18 cellular contexts compared by ENCODE assay signal in the genomic region with DNA sequence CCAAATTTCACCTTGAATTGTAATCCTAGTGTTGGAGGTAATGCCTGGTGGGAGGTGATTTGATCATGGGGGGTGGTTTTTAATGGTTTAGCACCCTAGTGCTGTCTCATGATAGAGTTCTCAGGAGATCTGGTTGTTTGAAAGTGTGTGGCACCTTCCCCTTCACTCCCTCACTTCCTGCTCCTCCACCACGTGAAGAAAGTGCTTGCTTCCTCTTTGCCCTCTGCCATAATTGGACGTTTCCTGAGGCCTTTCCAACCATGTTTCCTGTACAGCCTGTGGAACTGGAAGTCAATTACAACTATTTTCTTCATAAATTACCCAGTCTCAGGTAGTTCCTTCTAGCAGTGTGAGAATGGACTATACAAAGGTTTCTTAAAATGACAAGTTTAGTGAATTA.
DNase-seq lines count a peak whose midpoint lies in the region; ATAC-seq, FAIRE-seq and TF ChIP-seq lines count a peak whose summit lies in the region.
"Had no signal": no experiment of that assay in that cellular context is flagged by ENCODE, and none has a peak within 500 bp of the region (broad histone marks: within the 10 kb centered on the region; RNA-seq: fewer than 3 reads in every experiment).

No MANE protein-coding gene starts in this region.

- H3K9ac ChIP-seq in HepG2 (ENCODE audit: insufficient read depth, low read depth, low read length) = no peak overlapping the region

- H3K27ac ChIP-seq in DOHH2 (ENCODE audit: low read depth, low read length) = no peak overlapping the region
- H3K27ac ChIP-seq in HepG2 (ENCODE audit: extremely low read length, insufficient read depth, low read length) = no peak overlapping the region
- H3K27ac ChIP-seq: C4-2B, RWPE1, SJSA1 had no signal

- H3K9me3 Mint-ChIP-seq in activated B cell treated with CpG ODN at 0.5 μM for 24 hours (peaks cover 3% of the 10 kb centered on the region), nephron progenitor cell (no peaks in the 10 kb centered on the region)

- CTCF ChIA-PET in activated B cell treated with CpG ODN at 0.5 μM for 24 hours (lab: Charles Lee) = no interaction called here
- CTCF ChIA-PET in HepG2 (lab: Yijun Ruan, JAX; ENCODE audit: low intra/inter-chr PET ratio, low total read pairs) = no interaction called here

- H3K4me2 ChIP-seq in DOHH2 (ENCODE audit: low read length) = peak overlapping the region; percentile 48
- no peak overlapping the region for H3K4me2 ChIP-seq in HepG2 (ENCODE audit: low read depth, low read length)

- H3K27me3 ChIP-seq in DOHH2 (ENCODE audit: control insufficient read depth, low read length) = no peaks in the 10 kb centered on the region
- no peaks in the 10 kb centered on the region for H3K27me3 ChIP-seq in HepG2 (ENCODE audit: control insufficient read depth in 1 of 2, insufficient read depth in 2 of 2, low read length in 2 of 2)
- H3K27me3 ChIP-seq: SJSA1 had no signal

- no peak for ATAC-seq in activated B cell treated with CpG ODN at 0.5 μM for 24 hours (ENCODE audit: low read depth)
- ATAC-seq in HepG2 = no peak
- ATAC-seq in HG02763 (IDR thresholded peaks at IDR 0.05; ENCODE audit: unreplicated experiment) = no peak
- no peak for ATAC-seq in HG02870 (IDR thresholded peaks at IDR 0.05; ENCODE audit: unreplicated experiment)

- no peaks in the 10 kb centered on the region for H3K36me3 ChIP-seq in DOHH2 (ENCODE audit: control insufficient read depth, low read length)
- H3K36me3 ChIP-seq in HepG2 (replicated peaks in 1 of 2; ENCODE audit: control insufficient read depth in 1 of 2, insufficient read depth in 2 of 2, low read length in 2 of 2) = no peaks in the 10 kb centered on the region
- H3K36me3 ChIP-seq: SJSA1 had no signal

- intact Hi-C loops in activated B cell treated with CpG ODN at 0.5 μM for 24 hours (cut with micrococcal nuclease) (no loop called here), HepG2 (cut with micrococcal nuclease; ENCODE audit: unreplicated experiment) (no loop called here)

- no peaks in the 10 kb centered on the region for H3F3A ChIP-seq in DOHH2 (ENCODE audit: control insufficient read depth, insufficient read depth)

- H3K27me3 Mint-ChIP-seq in activated B cell treated with CpG ODN at 0.5 μM for 24 hours = no peaks in the 10 kb centered on the region
- H3K27me3 Mint-ChIP-seq in nephron progenitor cell (ENCODE audit: low read depth, poor library complexity) = no peaks in the 10 kb centered on the region

- H3K79me2 ChIP-seq in DOHH2 (ENCODE audit: control insufficient read depth, low read length) = no peaks in the 10 kb centered on the region
- H3K79me2 ChIP-seq in HepG2 (ENCODE audit: insufficient read depth, low read length) = no peaks in the 10 kb centered on the region

- DNase-seq in Jurkat, Clone E6-1 (ENCODE audit: low read depth, low spot score) = peak; percentile 9
- DNase-seq in NOMO-1 treated with DMSO at 0.1 percent for 48 hours (lab: John Stamatoyannopoulos, UW; ENCODE audit: unreplicated experiment) = peak; percentile 69
- no peak for DNase-seq in activated B cell treated with CpG ODN at 0.5 μM for 24 hours
- no peak for DNase-seq in HepG2 (ENCODE audit: low spot score)
- DNase-seq in nephron progenitor cell = no peak
- DNase-seq: DMS153, Karpas-422, NCI-H1092, NCI-H446, NCI-H748 treated with DMSO at 0.1 percent for 48 hours, T-helper 9 cell had no signal

- TF ChIP-seq CTCF in DOHH2 (IDR thresholded peaks at IDR 0.05; ENCODE audit: low read depth, low read length, poor library complexity, severe bottlenecking) = no peak
- no peak for TF ChIP-seq CTCF in activated B cell treated with CpG ODN at 0.5 μM for 24 hours (IDR thresholded peaks at IDR 0.05)
- no peak for TF ChIP-seq CTCF in HepG2 (CRISPR knock-in tag; IDR thresholded peaks at IDR 0.05)
- TF ChIP-seq CTCF in nephron progenitor cell (IDR thresholded peaks at IDR 0.05) = no peak

- POLR2A ChIA-PET in activated B cell treated with CpG ODN at 0.5 μM for 24 hours (lab: Charles Lee) (no interaction called here), HepG2 (lab: Yijun Ruan, JAX) (no interaction called here)

- H3K27ac Mint-ChIP-seq in activated B cell treated with CpG ODN at 0.5 μM for 24 hours (peak overlapping the region; percentile 24), nephron progenitor cell (no peak overlapping the region)

- BruUV-seq in HepG2 (replicated peaks; lab: Mats Ljungman, UMichigan) = no TSS peak

- in situ Hi-C loops in HepG2 (cut with HindIII; ENCODE audit: extremely low pct_ligation_motif_present, low pct_unique_long_range_greater_than_20kb) = no loop called here

- H2AFZ ChIP-seq in HepG2 (ENCODE audit: low read length) = no peak overlapping the region

- H3K4me1 Mint-ChIP-seq in activated B cell treated with CpG ODN at 0.5 μM for 24 hours (peaks cover 9% of the 10 kb centered on the region), nephron progenitor cell (no peaks in the 10 kb centered on the region)

- H3K36me3 Mint-ChIP-seq in activated B cell treated with CpG ODN at 0.5 μM for 24 hours (ENCODE audit: low read depth) (no peaks in the 10 kb centered on the region), nephron progenitor cell (ENCODE audit: low read depth) (no peaks in the 10 kb centered on the region)

- FAIRE-seq in HepG2 (lab: Jason Lieb, UNC) = no peak
- FAIRE-seq: GM12892 had no signal

- TF ChIP-seq EP300 in HepG2 (IDR thresholded peaks at IDR 0.05; ENCODE audit: low read depth in 2 of 2, low read length in 2 of 2) (no peak), HepG2 (CRISPR knock-in tag; IDR thresholded peaks at IDR 0.05; ENCODE audit: borderline replicate concordance) (no peak)

- H4K20me1 ChIP-seq in DOHH2 (ENCODE audit: control insufficient read depth, insufficient read depth, low read depth, low read length) (no peaks in the 10 kb centered on the region), HepG2 (ENCODE audit: insufficient read depth, low read length) (no peaks in the 10 kb centered on the region)

- H3K4me1 ChIP-seq in DOHH2 (ENCODE audit: control insufficient read depth, low read length) (peaks cover 12% of the 10 kb centered on the region), HepG2 (ENCODE audit: insufficient read depth, low read length) (no peaks in the 10 kb centered on the region)
- H3K4me1 ChIP-seq: SJSA1 had no signal

- TF ChIP-seq POLR2A in HepG2 (IDR thresholded peaks at IDR 0.05; ENCODE audit: insufficient read depth in 1 of 2, low read depth in 2 of 2, low read length in 2 of 2) = no peak

- H3K9me2 ChIP-seq in DOHH2 (replicated peaks; ENCODE audit: control insufficient read depth, low read length) = no peaks in the 10 kb centered on the region

- TF ChIP-seq RAD21 in HepG2 (CRISPR knock-in tag; IDR thresholded peaks at IDR 0.05) = no peak

- H3K4me3 ChIP-seq in DOHH2 (ENCODE audit: low read length) (peak overlapping the region; percentile 36), HepG2 (replicated peaks in 1 of 3; ENCODE audit: insufficient read depth in 1 of 3, low read depth in 2 of 3, low read length in 3 of 3) (no peak overlapping the region)
- H3K4me3 ChIP-seq in Jurkat, Clone E6-1 (ENCODE audit: low read length) = no peak overlapping the region
- H3K4me3 ChIP-seq: SJSA1 had no signal

- 0% methylated on average over 2 of the region's 2 CpGs for WGBS in HepG2 (ENCODE audit: low lambda C conversion rate)

- H3K9me3 ChIP-seq in DOHH2 (ENCODE audit: control insufficient read depth, insufficient read depth, low read length) = no peaks in the 10 kb centered on the region
- H3K9me3 ChIP-seq in HepG2 (ENCODE audit: low read length) = no peaks in the 10 kb centered on the region
- H3K9me3 ChIP-seq: SJSA1 had no signal

- H3K4me3 Mint-ChIP-seq in activated B cell treated with CpG ODN at 0.5 μM for 24 hours (no peak overlapping the region), nephron progenitor cell (no peak overlapping the region)

TF ChIP-seq in HepG2, 621 proteins besides CTCF, POLR2A, EP300 and RAD21 (continues in another document):
- no peak for TF ChIP-seq ZNF7 (CRISPR knock-in tag; IDR thresholded peaks at IDR 0.05)
- no peak for TF ChIP-seq ZNF296 (CRISPR knock-in tag; conservative IDR thresholded peaks at IDR 0.05)
- no peak for TF ChIP-seq JUNB (CRISPR knock-in tag; IDR thresholded peaks at IDR 0.05; ENCODE audit: borderline replicate concordance)
- TF ChIP-seq, protein P1, sequence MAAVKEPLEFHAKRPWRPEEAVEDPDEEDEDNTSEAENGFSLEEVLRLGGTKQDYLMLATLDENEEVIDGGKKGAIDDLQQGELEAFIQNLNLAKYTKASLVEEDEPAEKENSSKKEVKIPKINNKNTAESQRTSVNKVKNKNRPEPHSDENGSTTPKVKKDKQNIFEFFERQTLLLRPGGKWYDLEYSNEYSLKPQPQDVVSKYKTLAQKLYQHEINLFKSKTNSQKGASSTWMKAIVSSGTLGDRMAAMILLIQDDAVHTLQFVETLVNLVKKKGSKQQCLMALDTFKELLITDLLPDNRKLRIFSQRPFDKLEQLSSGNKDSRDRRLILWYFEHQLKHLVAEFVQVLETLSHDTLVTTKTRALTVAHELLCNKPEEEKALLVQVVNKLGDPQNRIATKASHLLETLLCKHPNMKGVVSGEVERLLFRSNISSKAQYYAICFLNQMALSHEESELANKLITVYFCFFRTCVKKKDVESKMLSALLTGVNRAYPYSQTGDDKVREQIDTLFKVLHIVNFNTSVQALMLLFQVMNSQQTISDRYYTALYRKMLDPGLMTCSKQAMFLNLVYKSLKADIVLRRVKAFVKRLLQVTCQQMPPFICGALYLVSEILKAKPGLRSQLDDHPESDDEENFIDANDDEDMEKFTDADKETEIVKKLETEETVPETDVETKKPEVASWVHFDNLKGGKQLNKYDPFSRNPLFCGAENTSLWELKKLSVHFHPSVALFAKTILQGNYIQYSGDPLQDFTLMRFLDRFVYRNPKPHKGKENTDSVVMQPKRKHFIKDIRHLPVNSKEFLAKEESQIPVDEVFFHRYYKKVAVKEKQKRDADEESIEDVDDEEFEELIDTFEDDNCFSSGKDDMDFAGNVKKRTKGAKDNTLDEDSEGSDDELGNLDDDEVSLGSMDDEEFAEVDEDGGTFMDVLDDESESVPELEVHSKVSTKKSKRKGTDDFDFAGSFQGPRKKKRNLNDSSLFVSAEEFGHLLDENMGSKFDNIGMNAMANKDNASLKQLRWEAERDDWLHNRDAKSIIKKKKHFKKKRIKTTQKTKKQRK (IDR thresholded peaks at IDR 0.05; ENCODE audit: low read length) = no peak
- TF ChIP-seq RXRA (CRISPR knock-in tag; IDR thresholded peaks at IDR 0.05) = no peak
- no peak for TF ChIP-seq EEA1 (CRISPR knock-in tag; IDR thresholded peaks at IDR 0.05; ENCODE audit: borderline replicate concordance)

Comparison
In these comparisons a context has a peak if more than half of its experiments do, and no peak if none do; other contexts are left out.
1. DNase-seq: peak in Jurkat, Clone E6-1 (single experiment) and NOMO-1 treated with DMSO at 0.1 percent for 48 hours (single experiment); none in activated B cell treated with CpG ODN at 0.5 μM for 24 hours (single experiment), HepG2 (single experiment) and nephron progenitor cell (single experiment).